Comparison of ENCODE assay signal across 22 cellular contexts in genomic region chr5:88948746-88949600, GRCh38.
A peak's percentile ranks its signal among the peaks of the same experiment; 100 is the strongest.
DNase-seq lines count a peak whose midpoint lies in the region; ATAC-seq lines count a peak whose summit lies in the region.
"Had no signal": no experiment of that assay in that cellular context is flagged by ENCODE, and none has a peak within 500 bp of the region (broad histone marks: within the 10 kb centered on the region; RNA-seq: fewer than 3 reads in every experiment).

No MANE protein-coding gene starts in this region.

- DNase-seq in NCI-H510A treated with DMSO at 0.1 percent for 48 hours (lab: John Stamatoyannopoulos, UW) (peak; percentile 28), NCI-H510A (lab: John Stamatoyannopoulos, UW) (no peak), NCI-H345 treated with DMSO at 0.1 percent for 48 hours (lab: John Stamatoyannopoulos, UW; ENCODE audit: unreplicated experiment) (peak; percentile 62), islet precursor cell (peak; percentile 57), NCI-H82 treated with DMSO at 0.1 percent for 48 hours (lab: John Stamatoyannopoulos, UW; ENCODE audit: unreplicated experiment) (no peak), hypothalamus (lab: John Stamatoyannopoulos, UW) (no peak), NCI-H1930 (lab: John Stamatoyannopoulos, UW) (no peak)
- DNase-seq: activated CD4-positive, alpha-beta T cell treated with anti-CD3 and anti-CD28 coated beads, Interleukin-2, amount 10 ng/mL, durations not matched to agents 7 days and 5 days; activated gamma-delta T cell treated with Interleukin-2 at 50 U/mL for 16 hours; activated T-cell treated with anti-CD3 and anti-CD28 coated beads, Interleukin-2, amount 50 U/mL, for 24 hours; CD4-positive, alpha-beta T cell; DMS153; NCI-H1694 treated with DMSO at 0.1 percent for 48 hours; NCI-H226; SHP77 treated with DMSO at 0.1 percent for 48 hours; stimulated activated CD4-positive, alpha-beta T cell treated with anti-CD3 and anti-CD28 coated beads, Interleukin-15, amount 100 ng/mL, for 24 hours; stimulated activated naive CD4-positive, alpha-beta T cell; testis; uterus had no signal

- ATAC-seq in GM18909 (IDR thresholded peaks at IDR 0.05; ENCODE audit: poor library complexity, unreplicated experiment) = no peak
- ATAC-seq: Panc1, sciatic nerve had no signal

Comparison
In these comparisons a context has a peak if more than half of its experiments do, and no peak if none do; other contexts are left out.
1. DNase-seq: peak in NCI-H510A treated with DMSO at 0.1 percent for 48 hours (single experiment), NCI-H345 treated with DMSO at 0.1 percent for 48 hours (single experiment) and islet precursor cell (single experiment); none in NCI-H510A (single experiment), NCI-H82 treated with DMSO at 0.1 percent for 48 hours (single experiment), hypothalamus (0 of 51) and NCI-H1930 (0 of 2).